1 cellular context compared by ENCODE assay signal in the genomic region with DNA sequence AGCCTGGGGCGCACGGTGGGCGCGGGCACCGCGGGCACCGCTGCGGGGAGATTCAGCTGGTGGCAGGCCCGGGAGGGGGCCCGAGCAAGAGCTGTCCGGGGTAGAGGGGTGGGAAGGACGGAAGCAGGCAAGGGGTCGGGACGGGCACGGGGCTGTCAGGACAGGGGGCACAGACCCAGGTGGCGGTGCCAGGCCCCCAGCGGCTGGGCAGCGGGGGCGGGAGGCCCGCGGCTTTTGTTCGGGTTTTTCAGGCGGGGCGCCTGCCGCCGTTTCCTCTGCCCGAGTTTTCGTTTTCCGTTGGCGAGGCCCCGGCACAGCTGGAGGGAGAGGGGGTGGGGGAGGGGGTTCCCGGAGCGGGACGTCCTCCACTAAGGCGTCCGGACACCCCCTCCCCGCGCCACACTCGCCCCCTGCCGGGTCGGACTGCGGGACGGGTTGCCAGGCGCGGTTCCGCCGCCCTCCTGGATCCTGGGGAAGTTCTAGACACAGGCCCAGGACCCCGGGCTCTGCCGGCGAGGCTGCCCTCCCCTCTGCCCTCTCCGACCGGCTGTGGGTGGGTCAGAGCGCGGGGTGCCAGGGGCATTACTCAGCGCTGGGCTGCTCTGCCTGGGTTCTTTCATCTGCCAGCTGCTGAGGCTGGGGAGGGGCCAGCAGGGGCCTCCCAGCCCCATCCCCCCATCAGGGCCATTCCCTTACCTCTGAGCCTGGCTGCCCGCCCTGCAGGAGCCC.
TF ChIP-seq lines count a peak whose summit lies in the region.

No MANE protein-coding gene starts in this region.

TF ChIP-seq in SK-N-SH, 30 proteins besides CTCF, POLR2A, EP300 and RAD21 (continued from another document):
- TF ChIP-seq, protein P1, sequence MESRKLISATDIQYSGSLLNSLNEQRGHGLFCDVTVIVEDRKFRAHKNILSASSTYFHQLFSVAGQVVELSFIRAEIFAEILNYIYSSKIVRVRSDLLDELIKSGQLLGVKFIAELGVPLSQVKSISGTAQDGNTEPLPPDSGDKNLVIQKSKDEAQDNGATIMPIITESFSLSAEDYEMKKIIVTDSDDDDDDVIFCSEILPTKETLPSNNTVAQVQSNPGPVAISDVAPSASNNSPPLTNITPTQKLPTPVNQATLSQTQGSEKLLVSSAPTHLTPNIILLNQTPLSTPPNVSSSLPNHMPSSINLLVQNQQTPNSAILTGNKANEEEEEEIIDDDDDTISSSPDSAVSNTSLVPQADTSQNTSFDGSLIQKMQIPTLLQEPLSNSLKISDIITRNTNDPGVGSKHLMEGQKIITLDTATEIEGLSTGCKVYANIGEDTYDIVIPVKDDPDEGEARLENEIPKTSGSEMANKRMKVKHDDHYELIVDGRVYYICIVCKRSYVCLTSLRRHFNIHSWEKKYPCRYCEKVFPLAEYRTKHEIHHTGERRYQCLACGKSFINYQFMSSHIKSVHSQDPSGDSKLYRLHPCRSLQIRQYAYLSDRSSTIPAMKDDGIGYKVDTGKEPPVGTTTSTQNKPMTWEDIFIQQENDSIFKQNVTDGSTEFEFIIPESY (IDR thresholded peaks at IDR 0.05; ENCODE audit: borderline replicate concordance, low read depth), result no peak
- no peak for TF ChIP-seq YY1 (IDR thresholded peaks at IDR 0.05; ENCODE audit: low read depth)
- no peak; the same call in 1 of the 2 replicates for TF ChIP-seq POLR2AphosphoS5 (IDR thresholded peaks at IDR 0.05; ENCODE audit: low read depth, low read length)
- no peak for TF ChIP-seq FOXJ3 (CRISPR knock-in tag; IDR thresholded peaks at IDR 0.05)
- peak; percentile 79 for TF ChIP-seq FOSL2 (IDR thresholded peaks at IDR 0.05; ENCODE audit: borderline replicate concordance, low read depth)
- peak; percentile 95 for TF ChIP-seq TCF12 (IDR thresholded peaks at IDR 0.05)
- peak; percentile 68; the same call in 1 of the 2 replicates for TF ChIP-seq TEAD4 (IDR thresholded peaks at IDR 0.05; ENCODE audit: borderline replicate concordance, insufficient read depth)
